ENCODE assay signal across 32 cellular contexts in genomic region chr9:97188545-97188944, GRCh38.
"Had no signal": no experiment of that assay in that cellular context is flagged by ENCODE, and none has a peak within 500 bp of the region (broad histone marks: within the 10 kb centered on the region; RNA-seq: fewer than 3 reads in every experiment).

No MANE protein-coding gene starts in this region.

- H3K36me3 ChIP-seq: brain microvascular endothelial cell, esophagus squamous epithelium had no signal

- DNase-seq: activated CD4-positive, alpha-beta memory T cell treated with anti-CD3 and anti-CD28 coated beads, Interleukin-2, amount 10 ng/mL, durations not matched to agents 7 days and 5 days; activated CD4-positive, alpha-beta T cell treated with anti-CD3 and anti-CD28 coated beads for 1 hour; activated CD4-positive, alpha-beta T cell treated with anti-CD3 and anti-CD28 coated beads for 4 hours; activated CD4-positive, alpha-beta T cell treated with anti-CD3 and anti-CD28 coated beads, Interleukin-2, amount 10 ng/mL, durations not matched to agents 7 days and 5 days; activated CD4-positive, alpha-beta T cell treated with anti-CD3 and anti-CD28 coated beads, Interleukin-2, amount 50 U/mL, for 4 hours; activated CD8-positive, alpha-beta memory T cell treated with anti-CD3 and anti-CD28 coated beads, Interleukin-2, amount 50 U/mL, for 48 hours; activated gamma-delta T cell; activated naive CD4-positive, alpha-beta T cell; activated naive CD4-positive, alpha-beta T cell treated with anti-CD3 and anti-CD28 coated beads, Interleukin-2, amount 10 ng/mL, durations not matched to agents 7 days and 5 days; activated naive CD8-positive, alpha-beta T cell treated with anti-CD3 and anti-CD28 coated beads, Interleukin-2, amount 10 ng/mL, durations not matched to agents 7 days and 5 days; activated T-cell treated with anti-CD3 and anti-CD28 coated beads for 4 hours; activated T-cell treated with anti-CD3 and anti-CD28 coated beads, Interleukin-2, amount 50 U/mL, for 24 hours; activated T-cell treated with anti-CD3 and anti-CD28 coated beads, Interleukin-2, amount 50 U/mL, for 72 hours; anterior cingulate cortex; brain microvascular endothelial cell; cortex of kidney; dermis blood vessel endothelial cell; effector CD4-positive, alpha-beta T cell; effector memory CD8-positive, alpha-beta T cell; esophagus squamous epithelium; head of caudate nucleus; hippocampal formation; T-helper 2 cell had no signal

- ATAC-seq: activated naive CD4-positive, alpha-beta T cell treated with anti-CD3 and anti-CD28 coated beads, Interleukin-2, amount 50 U/mL, for 72 hours; activated T-cell treated with anti-CD3 and anti-CD28 coated beads, Interleukin-2, amount 50 U/mL, for 72 hours; effector memory CD8-positive, alpha-beta T cell; WTC11 had no signal

- H3K4me1 ChIP-seq: esophagus squamous epithelium had no signal

- H3K27ac ChIP-seq: brain microvascular endothelial cell, epithelial cell of prostate, esophagus squamous epithelium, VCaP had no signal

- FAIRE-seq: astrocyte, bronchial epithelial cell, endothelial cell of umbilical vein, frontal cortex, TTC549 had no signal

- H3K9me3 ChIP-seq: esophagus squamous epithelium had no signal

- H3K27me3 ChIP-seq: brain microvascular endothelial cell, esophagus squamous epithelium had no signal

- H3K4me3 ChIP-seq: esophagus squamous epithelium had no signal
